8 cellular contexts compared by ENCODE assay signal in the genomic region with DNA sequence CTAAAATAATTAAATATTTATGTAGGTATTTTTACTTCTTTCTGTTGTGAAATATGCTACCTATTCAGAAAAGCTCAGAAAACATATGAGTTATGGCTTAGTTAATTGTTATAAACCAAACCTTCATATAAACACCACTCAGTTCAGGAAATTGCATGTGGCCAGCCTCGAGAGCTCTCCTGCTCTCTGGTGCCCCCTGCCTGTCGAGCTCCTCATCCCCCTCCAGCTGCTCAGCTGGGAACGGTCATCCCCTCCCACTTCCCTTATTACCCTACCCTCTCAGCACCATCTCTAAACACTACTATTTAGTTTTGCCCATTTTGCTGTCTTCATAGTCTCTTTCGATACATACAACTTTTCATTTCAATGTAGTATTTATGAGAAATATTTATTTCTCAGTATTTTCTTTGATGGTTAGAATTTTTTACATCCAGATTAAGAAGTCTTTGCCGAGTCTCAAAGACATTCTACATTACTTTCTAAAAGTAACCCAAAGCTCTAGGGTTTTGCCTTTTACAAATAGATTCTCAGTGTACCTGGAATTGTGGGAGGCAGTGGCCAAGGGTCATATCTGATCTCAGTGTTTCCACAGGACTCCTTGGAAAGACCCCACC. TPM values are rescaled to one million over a fixed set of nuclear protein-coding genes. Genes with fewer than 3 reads are reported as not detected.
DNase-seq lines count a peak whose midpoint lies in the region; ATAC-seq and TF ChIP-seq lines count a peak whose summit lies in the region.

No MANE protein-coding gene starts in this region.

- no peak overlapping the region for H3K27ac ChIP-seq in vagina

- peak; percentile 81 to 85 (median 85) for TF ChIP-seq CTCF in vagina (IDR thresholded peaks at IDR 0.05)

- H3K27me3 ChIP-seq in vagina = no peaks in the 10 kb centered on the region

- in situ Hi-C loops in G401 (cut with HindIII; ENCODE audit: low sequenced_read_pairs) = no loop called here

- no peak overlapping the region for H3K4me3 ChIP-seq in vagina

- intact Hi-C loops in posterior vena cava (cut with DNase I) (no loop called here), vagina (cut with DNase I) (no loop called here)

- no peaks in the 10 kb centered on the region for H3K9me3 ChIP-seq in vagina

- H3K4me1 ChIP-seq in vagina = peaks cover 7% of the 10 kb centered on the region

- TF ChIP-seq POLR2A in vagina (IDR thresholded peaks at IDR 0.05) = no peak

- ATAC-seq in GM21825 (IDR thresholded peaks at IDR 0.05; ENCODE audit: unreplicated experiment) = peak; percentile 91

- no peaks in the 10 kb centered on the region for H3K36me3 ChIP-seq in vagina

- DNase-seq in G401 (ENCODE audit: low spot score) = peak; percentile 62
- peak; percentile 70 for DNase-seq in LoVo (ENCODE audit: low spot score)
- DNase-seq in SK-N-DZ (ENCODE audit: low spot score) = peak; percentile 57
- peak; percentile 65 to 82 (median 78) for DNase-seq in activated naive CD4-positive, alpha-beta T cell (lab: John Stamatoyannopoulos, UW)
- peak; percentile 37 for DNase-seq in glomerular endothelial cell (ENCODE audit: extremely low read depth, low read depth, low spot score)
- DNase-seq in posterior vena cava (ENCODE audit: low spot score) = peak; percentile 94
- DNase-seq in vagina (ENCODE audit: extremely low spot score in 2 of 2) = no peak

RNA-seq across cellular contexts. Expression of gene SEMA4D, which starts 51.2 kb away (rescaled TPM):
- 2.2 and 2.3 TPM in 2 replicates for total RNA-seq in G401 (2014; rRNA removed; shearing (Covaris generic))
- polyA plus RNA-seq in SK-N-DZ (2014; cell fraction: cytosol; rRNA removed) = 15.0 and 18.2 TPM in 2 replicates
- 27.2 and 58.4 TPM in 2 replicates for polyA plus RNA-seq in SK-N-DZ (2014; cell fraction: nucleus; rRNA removed)
- total RNA-seq in glomerular endothelial cell (2.7 and 5.6 TPM in 2 replicates), posterior vena cava (10 to 100 TPM; 10.0 to 14.1 TPM), vagina (39.3 TPM)

RNA-seq across cellular contexts. Expression of gene GADD45G, which starts 55.7 kb away (rescaled TPM):
- total RNA-seq in G401 (2014; rRNA removed; shearing (Covaris generic)) = not detected in 2 replicates
- polyA plus RNA-seq in SK-N-DZ (2014; cell fraction: cytosol; rRNA removed) = 11.1 and 13.4 TPM in 2 replicates
- 12.8 and 20.6 TPM in 2 replicates for polyA plus RNA-seq in SK-N-DZ (2014; cell fraction: nucleus; rRNA removed)
- 0.35 and 0.97 TPM in 2 replicates for total RNA-seq in glomerular endothelial cell
- total RNA-seq in posterior vena cava = 10 to 100 TPM in 1 of 2 donors, 1 to 10 TPM in 1; 9.2 to 20.7 TPM
- 16.2 TPM for total RNA-seq in vagina

Comparison
In these comparisons a context has a peak if more than half of its experiments do, and no peak if none do; other contexts are left out.
1. DNase-seq: peak in G401 (single experiment), LoVo (single experiment), SK-N-DZ (single experiment), activated naive CD4-positive, alpha-beta T cell (4 of 4), glomerular endothelial cell (single experiment) and posterior vena cava (single experiment); none in vagina (0 of 2).